In the genomic region with DNA sequence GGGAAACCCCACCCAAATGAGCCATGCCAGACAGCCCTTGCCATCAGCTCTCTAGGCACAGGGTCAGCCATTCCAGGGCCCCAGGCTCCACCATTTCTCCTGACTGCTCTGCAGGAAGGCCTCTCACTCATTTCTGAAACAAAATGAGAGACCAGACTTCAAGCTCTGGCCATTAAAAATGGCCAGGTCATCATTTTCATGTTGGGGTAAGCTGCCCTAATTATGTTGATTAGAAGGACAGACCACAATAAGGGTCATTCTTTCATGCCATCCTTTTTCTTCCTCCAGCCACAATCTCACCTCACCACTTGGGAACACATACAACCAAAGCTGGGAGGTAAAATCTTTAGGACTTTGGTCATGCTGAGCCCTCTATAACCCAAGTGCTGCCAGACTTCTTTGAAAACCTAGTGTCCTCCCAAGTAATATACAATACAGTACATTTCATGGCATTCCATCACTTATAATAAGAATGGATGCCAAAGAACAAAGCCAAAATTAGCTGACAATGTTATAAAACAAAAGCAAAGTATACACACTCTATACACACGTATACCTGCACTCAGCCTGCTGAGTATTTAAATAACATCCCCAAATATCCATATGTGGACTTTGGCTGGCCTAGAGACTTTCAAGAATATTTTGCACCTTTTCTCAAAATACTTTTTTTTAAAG, we compare ENCODE assay signal across 21 cellular contexts. TPM values are rescaled to one million over a fixed set of nuclear protein-coding genes. Genes with fewer than 3 reads are reported as not detected.
A peak's percentile ranks its signal among the peaks of the same experiment; 100 is the strongest.
DNase-seq lines count a peak whose midpoint lies in the region; ATAC-seq and TF ChIP-seq lines count a peak whose summit lies in the region.
"Had no signal": no experiment of that assay in that cellular context is flagged by ENCODE, and none has a peak within 500 bp of the region (broad histone marks: within the 10 kb centered on the region; RNA-seq: fewer than 3 reads in every experiment).

No MANE protein-coding gene starts in this region.

- H3K36me3 Mint-ChIP-seq in MCF 10A (ENCODE audit: insufficient read depth, unreplicated experiment) = peaks cover 57% of the 10 kb centered on the region

- ATAC-seq in thoracic aorta (ENCODE audit: insufficient number of reproducible peaks, low FRiP score, low read depth) = no peak
- ATAC-seq: left colon had no signal

- H3K4me1 ChIP-seq in breast epithelium = no peaks in the 10 kb centered on the region
- peaks cover 46% of the 10 kb centered on the region for H3K4me1 ChIP-seq in adipocyte (ENCODE audit: control insufficient read depth, insufficient read depth, low read length)
- H3K4me1 ChIP-seq in hepatocyte (ENCODE audit: insufficient read depth) = peaks cover 20% of the 10 kb centered on the region
- H3K4me1 ChIP-seq in thoracic aorta (ENCODE audit: control insufficient read depth in 1 of 2, low read depth in 2 of 2) = peaks cover 7 to 20% of the 10 kb centered on the region in 2 donors
- no peaks in the 10 kb centered on the region for H3K4me1 ChIP-seq in BE2C

- H3K27me3 ChIP-seq in breast epithelium = no peaks in the 10 kb centered on the region
- no peaks in the 10 kb centered on the region for H3K27me3 ChIP-seq in adipocyte (replicated peaks; ENCODE audit: control insufficient read depth, insufficient read depth, low read length)
- no peaks in the 10 kb centered on the region for H3K27me3 ChIP-seq in hepatocyte
- no peaks in the 10 kb centered on the region for H3K27me3 ChIP-seq in thoracic aorta (replicated peaks; ENCODE audit: insufficient read depth)
- no peaks in the 10 kb centered on the region for H3K27me3 ChIP-seq in BE2C
- H3K27me3 ChIP-seq: esophagus squamous epithelium had no signal

- H3K4me3 ChIP-seq in breast epithelium (no peak overlapping the region), adipocyte (ENCODE audit: low read length) (peak overlapping the region; percentile 47), hepatocyte (no peak overlapping the region), thoracic aorta (no peak overlapping the region), BE2C (ENCODE audit: low read depth, low read length) (no peak overlapping the region)
- H3K4me3 ChIP-seq: esophagus squamous epithelium had no signal

- no peak overlapping the region for H2AFZ ChIP-seq in hepatocyte

- no peaks in the 10 kb centered on the region for H3K27me3 Mint-ChIP-seq in MCF 10A (ENCODE audit: insufficient read depth, unreplicated experiment)
- H3K27me3 Mint-ChIP-seq: activated CD4-positive, alpha-beta T cell treated with anti-CD3 and anti-CD28 coated beads, Interleukin-2, amount 10 ng/mL, durations not matched to agents 7 days and 5 days; central memory CD8-positive, alpha-beta T cell had no signal

- CTCF ChIA-PET in MCF 10A (lab: Yijun Ruan, JAX) = interaction anchor here (0.5 to 16.1 kb wide), 23 partner anchors 10 to 346 kb away, joined by 3 to 231 read pairs (median 4); partner anchors contain the start of genes RBBP5 and TMCC2

- no peaks in the 10 kb centered on the region for H3K9me2 ChIP-seq in hepatocyte (replicated peaks; ENCODE audit: insufficient read depth)

- H3K4me3 Mint-ChIP-seq in MCF 10A (ENCODE audit: unreplicated experiment) = no peak overlapping the region
- H3K4me3 Mint-ChIP-seq: activated CD4-positive, alpha-beta T cell treated with anti-CD3 and anti-CD28 coated beads, Interleukin-2, amount 10 ng/mL, durations not matched to agents 7 days and 5 days; central memory CD8-positive, alpha-beta T cell; T-helper 1 cell treated with Interleukin-12 subunit alpha and Interleukin-12 subunit beta and Interleukin-4 antibody, amounts not matched to agents 30 μg/mL and 1 μg/mL, for 36 hours had no signal

- H4K20me1 ChIP-seq in hepatocyte (ENCODE audit: insufficient read depth, poor library complexity, severe bottlenecking) = no peaks in the 10 kb centered on the region

- WGBS in hepatocyte (ENCODE audit: low lambda C conversion rate, missing lambda C conversion rate) = 73% methylated on average over 1 of the region's 1 CpG

- no peaks in the 10 kb centered on the region for H3K79me2 ChIP-seq in hepatocyte

- no peaks in the 10 kb centered on the region for H3K9me3 Mint-ChIP-seq in MCF 10A (ENCODE audit: unreplicated experiment)
- H3K9me3 Mint-ChIP-seq: activated CD4-positive, alpha-beta T cell treated with anti-CD3 and anti-CD28 coated beads, Interleukin-2, amount 10 ng/mL, durations not matched to agents 7 days and 5 days; central memory CD8-positive, alpha-beta T cell; T-helper 1 cell treated with Interleukin-12 subunit alpha and Interleukin-12 subunit beta and Interleukin-4 antibody, amounts not matched to agents 30 μg/mL and 1 μg/mL, for 36 hours had no signal

- H3K4me2 ChIP-seq in hepatocyte = no peak overlapping the region

- H3K27ac Mint-ChIP-seq in MCF 10A (ENCODE audit: low read depth, unreplicated experiment) = peak overlapping the region; percentile 25
- H3K27ac Mint-ChIP-seq: activated CD4-positive, alpha-beta T cell treated with anti-CD3 and anti-CD28 coated beads, Interleukin-2, amount 10 ng/mL, durations not matched to agents 7 days and 5 days; T-helper 1 cell treated with Interleukin-12 subunit alpha and Interleukin-12 subunit beta and Interleukin-4 antibody, amounts not matched to agents 30 μg/mL and 1 μg/mL, for 36 hours had no signal

- peak overlapping the region; percentile 16 for H3K9ac ChIP-seq in adipocyte (ENCODE audit: low read length)

- H3K36me3 ChIP-seq in breast epithelium = no peaks in the 10 kb centered on the region
- peaks cover 19% of the 10 kb centered on the region for H3K36me3 ChIP-seq in adipocyte (ENCODE audit: control insufficient read depth, insufficient read depth, low read length, severe bottlenecking)
- H3K36me3 ChIP-seq in hepatocyte (replicated peaks; ENCODE audit: insufficient read depth, low read depth) = no peaks in the 10 kb centered on the region
- H3K36me3 ChIP-seq in thoracic aorta = peaks cover 11% of the 10 kb centered on the region
- H3K36me3 ChIP-seq in BE2C = no peaks in the 10 kb centered on the region

- H3K27ac ChIP-seq in breast epithelium (peak overlapping the region in 1 of 2 donors; percentile 5), hepatocyte (peak overlapping the region; percentile 31), thoracic aorta (peak overlapping the region; percentile 47 to 50)
- H3K27ac ChIP-seq: esophagus squamous epithelium had no signal

- TF ChIP-seq CTCF in MCF 10A (IDR thresholded peaks at IDR 0.05; ENCODE audit: unreplicated experiment) (no peak), breast epithelium (IDR thresholded peaks at IDR 0.05) (no peak), hepatocyte (IDR thresholded peaks at IDR 0.05; ENCODE audit: poor library complexity) (no peak), thoracic aorta (IDR thresholded peaks at IDR 0.05) (no peak), BE2C (IDR thresholded peaks at IDR 0.05; ENCODE audit: low read depth, low read length) (no peak), GM10266 (IDR thresholded peaks at IDR 0.05; ENCODE audit: control insufficient read depth, insufficient read depth, low read depth, missing control alignments) (no peak)

- intact Hi-C loops in MCF 10A (cut with micrococcal nuclease) (loop anchor here (5.0 kb wide), 1 partner anchor 83 kb away; the partner anchor contains the start of gene TMCC2), breast epithelium (cut with DNase I; ENCODE audit: low total_unique reads) (no loop called here)

- no TSS peak for BruUV-seq in MCF 10A (replicated peaks; lab: Mats Ljungman, UMichigan)

- POLR2A ChIA-PET in MCF 10A (lab: Yijun Ruan, JAX) = interaction anchor here (0.9 to 5.2 kb wide), 7 partner anchors 8 to 68 kb away, joined by 3 to 33 read pairs (median 3); partner anchors contain the start of genes DSTYK and RBBP5

- TF ChIP-seq POLR2A in breast epithelium (IDR thresholded peaks at IDR 0.05) = no peak

- DNase-seq in MCF 10A (ENCODE audit: unreplicated experiment) = no peak
- no peak for DNase-seq in breast epithelium (ENCODE audit: low spot score in 2 of 2)
- DNase-seq in adipocyte (ENCODE audit: low read depth) = no peak
- no peak for DNase-seq in hepatocyte (ENCODE audit: low spot score)
- no peak for DNase-seq in thoracic aorta (ENCODE audit: low spot score)
- DNase-seq in BE2C = no peak
- DNase-seq in GM10266 (ENCODE audit: extremely low spot score) = no peak
- no peak for DNase-seq in DMS79 treated with DMSO at 0.1 percent for 48 hours (lab: John Stamatoyannopoulos, UW)
- DNase-seq: activated CD4-positive, alpha-beta T cell treated with anti-CD3 and anti-CD28 coated beads, Interleukin-2, amount 10 ng/mL, durations not matched to agents 7 days and 5 days; activated CD8-positive, alpha-beta memory T cell treated with anti-CD3 and anti-CD28 coated beads, Interleukin-2, amount 50 U/mL, for 4 hours; activated effector memory CD4-positive, alpha-beta T cell treated with Interleukin-2 at 50 U/mL for 16 hours; amniotic stem cell; C1 segment of cervical spinal cord; esophagus squamous epithelium; left colon; MV-4-11; NCI-H187; NCI-H82; SHP77 had no signal

- peaks cover 19% of the 10 kb centered on the region for H3K4me1 Mint-ChIP-seq in MCF 10A (ENCODE audit: insufficient read depth, unreplicated experiment)

- no peaks in the 10 kb centered on the region for H3K9me3 ChIP-seq in breast epithelium
- H3K9me3 ChIP-seq in adipocyte (ENCODE audit: control insufficient read depth, low read length) = no peaks in the 10 kb centered on the region
- no peaks in the 10 kb centered on the region for H3K9me3 ChIP-seq in hepatocyte (ENCODE audit: low read depth)
- H3K9me3 ChIP-seq in thoracic aorta = no peaks in the 10 kb centered on the region
- H3K9me3 ChIP-seq in BE2C = no peaks in the 10 kb centered on the region
- H3K9me3 ChIP-seq: esophagus squamous epithelium had no signal

RNA-seq across cellular contexts. Expression of gene RBBP5, which starts 22.4 kb away (rescaled TPM):
- 24.8 and 30.4 TPM in 2 replicates for total RNA-seq in MCF 10A (2022)
- 10 to 100 TPM; 15.7 to 25.5 (median 15.8) TPM for total RNA-seq in breast epithelium
- total RNA-seq in hepatocyte = 15.3 and 16.7 TPM in 2 replicates
- 9.0 and 9.2 TPM in 2 replicates for polyA plus RNA-seq in hepatocyte
- total RNA-seq in thoracic aorta = 10 to 100 TPM in 1 of 2 donors, 1 to 10 TPM in 1; 9.2 to 13.5 TPM
- polyA plus RNA-seq in BE2C (2012; ENCODE audit: insufficient read depth, insufficient read length, low read depth) = 27.2 TPM

RNA-seq across cellular contexts. Expression of gene TMEM81, which starts 59.9 kb away (rescaled TPM):
- total RNA-seq in MCF 10A (2022) (4.2 and 4.8 TPM in 2 replicates), breast epithelium (1 to 10 TPM; 2.5 to 3.2 (median 2.6) TPM), hepatocyte (2.1 and 2.2 TPM in 2 replicates), thoracic aorta (under 1 TPM; 0.41 to 0.85 TPM)
- 1.3 TPM in 1 of 2 replicates, not detected in the other for polyA plus RNA-seq in hepatocyte
- 28.0 TPM for polyA plus RNA-seq in BE2C (2012; ENCODE audit: insufficient read depth, insufficient read length, low read depth)
